Comparison of ENCODE assay signal across 29 cellular contexts in the genomic region with DNA sequence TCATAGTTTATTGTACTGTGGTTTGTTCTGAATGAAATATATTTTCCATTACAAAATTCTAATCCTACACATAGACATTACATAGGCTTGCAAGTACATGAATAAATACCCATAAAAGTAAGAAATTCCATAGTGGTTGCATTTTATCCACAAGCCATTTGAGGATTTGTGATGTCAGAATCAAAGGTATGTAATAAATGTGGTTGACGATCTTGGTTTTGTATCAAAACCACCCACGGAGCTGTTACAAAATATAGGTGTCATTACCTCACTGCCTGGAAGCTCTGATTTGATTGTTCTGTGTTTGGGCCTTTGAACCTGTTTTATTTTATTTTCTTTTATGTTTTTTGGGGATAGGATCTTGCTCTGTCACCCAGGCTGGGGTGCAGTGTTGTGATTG.
"Had no signal": no experiment of that assay in that cellular context is flagged by ENCODE, and none has a peak within 500 bp of the region (broad histone marks: within the 10 kb centered on the region; RNA-seq: fewer than 3 reads in every experiment).

No MANE protein-coding gene starts in this region.

- H3K4me1 Mint-ChIP-seq: activated T-helper 17 cell treated with anti-CD3 and anti-CD28 coated beads, Interleukin-2, amount 50 U/mL, for 72 hours; naive B cell; T-cell; WTC11 had no signal

- H3K27me3 ChIP-seq: heart left ventricle, neural progenitor cell, ovary, right atrium auricular region, thyroid gland, upper lobe of right lung had no signal

- H3K4me1 ChIP-seq: gastroesophageal sphincter, heart left ventricle, lower lobe of right lung, psoas muscle, right atrium auricular region, thyroid gland, upper lobe of right lung had no signal

- H3K36me3 Mint-ChIP-seq: activated naive CD8-positive, alpha-beta T cell; brain; naive B cell; neural progenitor cell; T-cell; WTC11 had no signal

- ATAC-seq: esophagus mucosa, gastroesophageal sphincter, heart left ventricle, left lobe of liver, lower lobe of right lung, psoas muscle, SK-N-SH treated with all-trans-retinoic acid at 6 μM for 48 hours, T-cell, upper lobe of right lung, WTC11 had no signal

- H3K27ac Mint-ChIP-seq: activated naive CD8-positive, alpha-beta T cell; activated T-cell treated with anti-CD3 and anti-CD28 coated beads, Interleukin-2, amount 50 U/mL, for 24 hours; activated T-helper 17 cell treated with anti-CD3 and anti-CD28 coated beads, Interleukin-2, amount 50 U/mL, for 72 hours; naive B cell; stimulated activated naive CD8-positive, alpha-beta T cell treated with anti-CD3 and anti-CD28 coated beads, Interleukin-15, Interleukin-2, amounts not matched to agents 100 ng/mL and 50 ng/mL, for 24 hours; T-cell; WTC11 had no signal

- H3K9me3 Mint-ChIP-seq: activated T-helper 17 cell treated with anti-CD3 and anti-CD28 coated beads, Interleukin-2, amount 50 U/mL, for 72 hours; neural progenitor cell had no signal

- H3K27me3 Mint-ChIP-seq: brain; naive B cell; stimulated activated naive CD8-positive, alpha-beta T cell treated with anti-CD3 and anti-CD28 coated beads, Interleukin-15, Interleukin-2, amounts not matched to agents 100 ng/mL and 50 ng/mL, for 24 hours had no signal

- H3K36me3 ChIP-seq: gastroesophageal sphincter, heart left ventricle, lower lobe of right lung, neural progenitor cell, ovary, thyroid gland, upper lobe of right lung had no signal

- H3K9me3 ChIP-seq: gastroesophageal sphincter, heart left ventricle, lower lobe of right lung, ovary, psoas muscle, right atrium auricular region, thyroid gland, upper lobe of right lung had no signal

- H3K27ac ChIP-seq: gastroesophageal sphincter, heart left ventricle, lower lobe of right lung, neural progenitor cell, ovary, psoas muscle, right atrium auricular region, thyroid gland, upper lobe of right lung had no signal

- H3K4me3 Mint-ChIP-seq: activated naive CD8-positive, alpha-beta T cell; activated T-cell treated with anti-CD3 and anti-CD28 coated beads, Interleukin-2, amount 50 U/mL, for 24 hours; activated T-helper 17 cell treated with anti-CD3 and anti-CD28 coated beads, Interleukin-2, amount 50 U/mL, for 72 hours; naive B cell; neural progenitor cell; stimulated activated naive CD8-positive, alpha-beta T cell treated with anti-CD3 and anti-CD28 coated beads, Interleukin-15, Interleukin-2, amounts not matched to agents 100 ng/mL and 50 ng/mL, for 24 hours; T-cell; WTC11 had no signal

- DNase-seq: activated CD8-positive, alpha-beta memory T cell treated with anti-CD3 and anti-CD28 coated beads for 24 hours; activated CD8-positive, alpha-beta memory T cell treated with anti-CD3 and anti-CD28 coated beads, Interleukin-2, amount 50 U/mL, for 4 hours; activated naive CD4-positive, alpha-beta T cell; activated T-cell treated with anti-CD3 and anti-CD28 coated beads, Interleukin-2, amount 50 U/mL, for 24 hours; amniotic stem cell; caudate nucleus; effector memory CD4-positive, alpha-beta T cell; heart left ventricle; lower lobe of right lung; naive B cell; ovary; psoas muscle; stimulated activated CD4-positive, alpha-beta T cell treated with anti-CD3 and anti-CD28 coated beads, Interleukin-12 subunit alpha, Interleukin-12 subunit beta, amount 100 ng/mL, for 4 hours; stimulated activated CD4-positive, alpha-beta T cell treated with anti-CD3 and anti-CD28 coated beads, Interleukin-4, amount 100 ng/mL, for 4 hours; substantia nigra; T-cell; thyroid gland; upper lobe of right lung had no signal

- H3K4me3 ChIP-seq: gastroesophageal sphincter, heart left ventricle, lower lobe of right lung, neural progenitor cell, ovary, psoas muscle, right atrium auricular region, thyroid gland, upper lobe of right lung had no signal
